In genomic region chr2:11541693-11542274, GRCh38 we compare ENCODE assay signal across 19 cellular contexts. TPM values are rescaled to one million over a fixed set of nuclear protein-coding genes. Genes with fewer than 3 reads are reported as not detected.
DNase-seq lines count a peak whose midpoint lies in the region; ATAC-seq and TF ChIP-seq lines count a peak whose summit lies in the region.
"Had no signal": no experiment of that assay in that cellular context is flagged by ENCODE, and none has a peak within 500 bp of the region (broad histone marks: within the 10 kb centered on the region; RNA-seq: fewer than 3 reads in every experiment).

No MANE protein-coding gene starts in this region.

- peaks cover 28% of the 10 kb centered on the region for H3K4me1 Mint-ChIP-seq in glutamatergic neuron (ENCODE audit: low read depth, unreplicated experiment)
- H3K4me1 Mint-ChIP-seq in stimulated activated naive B cell treated with anti-CD40 and anti-IgM and Interleukin-4, amounts not matched to agents 10 μg/mL and 1 μg/mL and 100 μg/mL, for 72 hours: no peaks in the 10 kb centered on the region
- H3K4me1 Mint-ChIP-seq: CD4-positive, alpha-beta memory T cell; naive thymus-derived CD8-positive, alpha-beta T cell had no signal

- peak overlapping the region; percentile 46 for H3K4me3 ChIP-seq in NB4 (ENCODE audit: low read depth, low read length)
- H3K4me3 ChIP-seq: adrenal gland, thoracic aorta had no signal

- H3K9me3 Mint-ChIP-seq in glutamatergic neuron (ENCODE audit: unreplicated experiment): peaks cover 7% of the 10 kb centered on the region
- no peaks in the 10 kb centered on the region for H3K9me3 Mint-ChIP-seq in stimulated activated naive B cell treated with anti-CD40 and anti-IgM and Interleukin-4, amounts not matched to agents 10 μg/mL and 1 μg/mL and 100 μg/mL, for 72 hours
- H3K9me3 Mint-ChIP-seq: activated CD8-positive, alpha-beta T cell treated with anti-CD3 and anti-CD28 coated beads for 36 hours; dendritic cell treated with granulocyte-macrophage colony-stimulating factor and Interleukin-4, amounts not matched to agents 40 ng/mL and 50 ng/mL, for 4 days; mesothelial cell of epicardium; naive thymus-derived CD8-positive, alpha-beta T cell had no signal

- TF ChIP-seq CTCF in NB4 (IDR thresholded peaks at IDR 0.05; ENCODE audit: low read depth, low read length): no peak
- no peak for TF ChIP-seq CTCF in glutamatergic neuron (IDR thresholded peaks at IDR 0.05; ENCODE audit: partially characterized antibody, unreplicated experiment)
- no peak for TF ChIP-seq CTCF in GM20000 (IDR thresholded peaks at IDR 0.05; ENCODE audit: extremely low read depth, missing control alignments)

- peak overlapping the region; percentile 65 for H3K27ac Mint-ChIP-seq in glutamatergic neuron (ENCODE audit: unreplicated experiment)
- H3K27ac Mint-ChIP-seq in stimulated activated naive B cell treated with anti-CD40 and anti-IgM and Interleukin-4, amounts not matched to agents 10 μg/mL and 1 μg/mL and 100 μg/mL, for 72 hours: peak overlapping the region; percentile 38
- H3K27ac Mint-ChIP-seq: activated CD8-positive, alpha-beta T cell treated with anti-CD3 and anti-CD28 coated beads for 36 hours; CD4-positive, alpha-beta memory T cell; dendritic cell treated with granulocyte-macrophage colony-stimulating factor and Interleukin-4, amounts not matched to agents 40 ng/mL and 50 ng/mL, for 4 days; mesothelial cell of epicardium had no signal

- H3K27me3 Mint-ChIP-seq in glutamatergic neuron (ENCODE audit: unreplicated experiment): peaks cover 6% of the 10 kb centered on the region
- H3K27me3 Mint-ChIP-seq in stimulated activated naive B cell treated with anti-CD40 and anti-IgM and Interleukin-4, amounts not matched to agents 10 μg/mL and 1 μg/mL and 100 μg/mL, for 72 hours: peaks cover 28 to 41% of the 10 kb centered on the region in 2 donors

- DNase-seq in NB4 (ENCODE audit: low read depth) (peak; percentile 58), glutamatergic neuron (no peak), inferior parietal cortex (ENCODE audit: extremely low spot score) (no peak), NAMALWA (ENCODE audit: low spot score) (no peak), GM20000 (ENCODE audit: low spot score) (no peak), retina (no peak)
- DNase-seq in stimulated activated naive B cell treated with anti-CD40 and anti-IgM and Interleukin-4, amounts not matched to agents 10 μg/mL and 1 μg/mL and 100 μg/mL, for 72 hours: no peak
- DNase-seq: activated CD8-positive, alpha-beta T cell treated with anti-CD3 and anti-CD28 coated beads for 36 hours; CD4-positive, alpha-beta memory T cell; GF-D8; left colon; naive thymus-derived CD8-positive, alpha-beta T cell; T1000 had no signal

- peak overlapping the region; percentile 20 for H3K4me3 Mint-ChIP-seq in glutamatergic neuron (ENCODE audit: unreplicated experiment)
- no peak overlapping the region for H3K4me3 Mint-ChIP-seq in stimulated activated naive B cell treated with anti-CD40 and anti-IgM and Interleukin-4, amounts not matched to agents 10 μg/mL and 1 μg/mL and 100 μg/mL, for 72 hours
- H3K4me3 Mint-ChIP-seq: activated CD8-positive, alpha-beta T cell treated with anti-CD3 and anti-CD28 coated beads for 36 hours; CD4-positive, alpha-beta memory T cell; dendritic cell treated with granulocyte-macrophage colony-stimulating factor and Interleukin-4, amounts not matched to agents 40 ng/mL and 50 ng/mL, for 4 days; mesothelial cell of epicardium; naive thymus-derived CD8-positive, alpha-beta T cell had no signal

- H3K36me3 Mint-ChIP-seq in glutamatergic neuron (ENCODE audit: unreplicated experiment): no peaks in the 10 kb centered on the region
- H3K36me3 Mint-ChIP-seq in stimulated activated naive B cell treated with anti-CD40 and anti-IgM and Interleukin-4, amounts not matched to agents 10 μg/mL and 1 μg/mL and 100 μg/mL, for 72 hours: peaks cover 0 to 1% of the 10 kb centered on the region in 2 donors
- H3K36me3 Mint-ChIP-seq: CD4-positive, alpha-beta memory T cell; mesothelial cell of epicardium; naive thymus-derived CD8-positive, alpha-beta T cell had no signal

- ATAC-seq in GM19324 (IDR thresholded peaks at IDR 0.05; ENCODE audit: low FRiP score, unreplicated experiment): peak; percentile 56
- ATAC-seq in stimulated activated naive B cell treated with anti-CD40 and anti-IgM and Interleukin-4, amounts not matched to agents 10 μg/mL and 1 μg/mL and 100 μg/mL, for 72 hours (replicated peaks): no peak
- ATAC-seq: activated CD4-positive, CD25-positive, alpha-beta regulatory T cell treated with anti-CD3 and anti-CD28 coated beads, Interleukin-2, amount 50 U/mL, for 24 hours; activated CD8-positive, alpha-beta T cell treated with anti-CD3 and anti-CD28 coated beads for 36 hours; left colon; naive thymus-derived CD8-positive, alpha-beta T cell had no signal

- TF ChIP-seq POLR2A in NB4 (IDR thresholded peaks at IDR 0.05; ENCODE audit: extremely low read depth, insufficient read length): no peak

RNA-seq across cellular contexts. Expression of gene GREB1, which starts 7.9 kb away (rescaled TPM):
- total RNA-seq in glutamatergic neuron (ENCODE audit: unreplicated experiment): 134 TPM
